Comparison of ENCODE assay signal across 8 cellular contexts in the genomic region with DNA sequence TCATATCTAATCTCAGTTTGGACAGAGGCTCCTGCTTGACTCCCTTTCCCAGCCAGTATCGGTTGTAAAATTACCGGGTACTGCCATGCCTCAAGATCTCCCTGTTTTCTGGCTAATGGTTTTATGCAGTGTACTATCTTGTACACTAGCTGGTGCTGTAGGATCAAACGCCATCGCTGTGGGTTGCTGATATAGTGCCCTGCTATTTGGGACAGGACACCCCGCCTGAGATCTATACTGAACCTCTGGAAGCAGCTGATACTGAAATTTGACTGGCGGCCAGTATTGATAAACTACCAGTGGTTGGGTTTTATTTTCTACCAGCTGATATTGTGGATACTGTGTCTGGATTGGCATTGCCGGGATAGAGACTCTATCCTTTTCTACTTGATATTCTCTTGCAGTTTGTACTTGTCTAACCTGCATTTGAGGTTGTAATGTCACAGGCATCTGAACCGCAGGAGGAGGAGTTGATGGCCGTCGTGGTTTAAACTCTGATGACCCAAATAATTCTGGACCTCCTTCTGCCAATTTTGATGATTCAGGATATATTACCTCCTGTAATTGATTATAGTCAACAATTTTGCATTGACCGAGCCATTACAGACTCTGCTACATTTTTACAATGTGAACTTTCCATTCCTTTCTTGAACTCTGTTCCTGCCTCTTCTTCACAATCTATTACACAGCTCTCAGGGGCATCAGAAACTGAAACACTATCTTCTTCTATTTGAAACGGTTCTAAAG.
DNase-seq lines count a peak whose midpoint lies in the region; ATAC-seq and TF ChIP-seq lines count a peak whose summit lies in the region.

No MANE protein-coding gene starts in this region.

- POLR2A ChIA-PET in Panc1 (lab: Charles Lee) = no interaction called here

- H3K4me1 ChIP-seq in Panc1 (ENCODE audit: control insufficient read depth, insufficient read depth, low read length) = no peaks in the 10 kb centered on the region
- H3K4me1 ChIP-seq in transverse colon = peaks cover 5 to 10% (median 8%) of the 10 kb centered on the region in 4 donors

- DNase-seq in SKM-1 treated with dmso at 0.1 percent for 144 hours (lab: John Stamatoyannopoulos, UW; ENCODE audit: unreplicated experiment) (peak; percentile 18), SKM-1 (lab: John Stamatoyannopoulos, UW; ENCODE audit: unreplicated experiment) (no peak), Panc1 (ENCODE audit: low read depth, low spot score) (no peak), fibroblast of pulmonary artery (ENCODE audit: low read depth) (peak; percentile 40), transverse colon (no peak), T-helper 9 cell (no peak)
- no peak for DNase-seq in activated T-cell treated with anti-CD3 and anti-CD28 coated beads, Interleukin-2, amount 50 U/mL, for 4 hours
- no peak for DNase-seq in stimulated activated CD4-positive, alpha-beta T cell treated with anti-CD3 and anti-CD28 coated beads, Interleukin-1b, Interleukin-23, amount 100 ng/mL, for 48 hours

- H3K27ac ChIP-seq in Panc1 (ENCODE audit: low read length) = no peak overlapping the region
- no peak overlapping the region for H3K27ac ChIP-seq in transverse colon

- peaks cover 14% of the 10 kb centered on the region for H3K27me3 Mint-ChIP-seq in activated T-cell treated with anti-CD3 and anti-CD28 coated beads, Interleukin-2, amount 50 U/mL, for 4 hours (ENCODE audit: low read depth)

- CTCF ChIA-PET in Panc1 (lab: Charles Lee) = interaction anchor here (0.7 to 1.1 kb wide), 2 partner anchors 13 to 111 kb away, joined by 3 to 4 read pairs; no protein-coding TSS in a partner anchor

- H3K4me1 Mint-ChIP-seq in activated T-cell treated with anti-CD3 and anti-CD28 coated beads, Interleukin-2, amount 50 U/mL, for 4 hours (ENCODE audit: low read depth) = peaks cover 12% of the 10 kb centered on the region

- H3K9me3 ChIP-seq in Panc1 (ENCODE audit: control insufficient read depth, insufficient read depth, low read depth, low read length) (no peaks in the 10 kb centered on the region), transverse colon (no peaks in the 10 kb centered on the region)

- TF ChIP-seq CTCF in Panc1 (IDR thresholded peaks at IDR 0.05) = peak; percentile 93
- TF ChIP-seq CTCF in fibroblast of pulmonary artery (IDR thresholded peaks at IDR 0.05; ENCODE audit: low read length, missing control alignments) = peak; percentile 64
- TF ChIP-seq CTCF in transverse colon (IDR thresholded peaks at IDR 0.05) = peak; percentile 38 to 53 (median 44)

- TF ChIP-seq POLR2A in transverse colon (IDR thresholded peaks at IDR 0.05) = no peak

- peak; percentile 98 for ATAC-seq in Panc1
- ATAC-seq in activated T-cell treated with anti-CD3 and anti-CD28 coated beads, Interleukin-2, amount 50 U/mL, for 4 hours = no peak

- no peak for TF ChIP-seq EP300 in transverse colon (IDR thresholded peaks at IDR 0.05; ENCODE audit: low read depth)

- H3K27me3 ChIP-seq in Panc1 (ENCODE audit: control insufficient read depth, insufficient read depth, low read length) (no peaks in the 10 kb centered on the region), transverse colon (peaks cover 2% of the 10 kb centered on the region)

- in situ Hi-C loops in Panc1 (cut with HindIII; ENCODE audit: low pct_unique_long_range_greater_than_20kb, low sequenced_read_pairs) (no loop called here), transverse colon (cut with MboI; ENCODE audit: low pct_ligation_motif_present in 1 of 4, low pct_unique_long_range_greater_than_20kb in 1 of 4, low sequenced_read_pairs in 3 of 4) (no loop called here)

- peaks cover 14% of the 10 kb centered on the region for H3K9me3 Mint-ChIP-seq in activated T-cell treated with anti-CD3 and anti-CD28 coated beads, Interleukin-2, amount 50 U/mL, for 4 hours

- H3K4me3 ChIP-seq in Panc1 (ENCODE audit: low read depth in 2 of 2, low read length in 2 of 2) = no peak overlapping the region
- no peak overlapping the region for H3K4me3 ChIP-seq in fibroblast of pulmonary artery (replicated peaks; ENCODE audit: low read depth, low read length)
- no peak overlapping the region for H3K4me3 ChIP-seq in transverse colon

- no peak overlapping the region for H3K4me3 Mint-ChIP-seq in activated T-cell treated with anti-CD3 and anti-CD28 coated beads, Interleukin-2, amount 50 U/mL, for 4 hours

- peaks cover 4% of the 10 kb centered on the region for H3K36me3 Mint-ChIP-seq in activated T-cell treated with anti-CD3 and anti-CD28 coated beads, Interleukin-2, amount 50 U/mL, for 4 hours (ENCODE audit: insufficient read depth)

- intact Hi-C loops in Panc1 (cut with micrococcal nuclease; ENCODE audit: unreplicated experiment) = no loop called here
- intact Hi-C loops in transverse colon (cut with DNase I; ENCODE audit: low total_unique reads) = no loop called here

- no TSS peak for BruUV-seq in Panc1 (replicated peaks; lab: Mats Ljungman, UMichigan)

- H3K36me3 ChIP-seq in Panc1 (ENCODE audit: control insufficient read depth, insufficient read depth, low read length) (no peaks in the 10 kb centered on the region), transverse colon (no peaks in the 10 kb centered on the region)

- 46 to 51% methylated on average over 5 to 12 of the region's 12 CpGs for WGBS in transverse colon (ENCODE audit: low coverage in 1 of 2), 2 donors

Comparison
In these comparisons a context has a peak if more than half of its experiments do, and no peak if none do; other contexts are left out.
1. DNase-seq: peak in SKM-1 treated with dmso at 0.1 percent for 144 hours (single experiment) and fibroblast of pulmonary artery (single experiment); none in SKM-1 (single experiment), Panc1 (single experiment), transverse colon (single experiment), activated T-cell treated with anti-CD3 and anti-CD28 coated beads, Interleukin-2, amount 50 U/mL, for 4 hours (single experiment), T-helper 9 cell (single experiment) and stimulated activated CD4-positive, alpha-beta T cell treated with anti-CD3 and anti-CD28 coated beads, Interleukin-1b, Interleukin-23, amount 100 ng/mL, for 48 hours (single experiment).
2. Peak in every context shown above with its lines, with median percentiles within 50 percentile points of each other: CTCF ChIP-seq.